Comparison of ENCODE assay signal across 7 cellular contexts in genomic region chr10:22252286-22252800, GRCh38. TPM values are rescaled to one million over a fixed set of nuclear protein-coding genes. Genes with fewer than 3 reads are reported as not detected.
DNase-seq lines count a peak whose midpoint lies in the region; ATAC-seq, FAIRE-seq and TF ChIP-seq lines count a peak whose summit lies in the region.

No MANE protein-coding gene starts in this region.

- no peaks in the 10 kb centered on the region for H3K9me3 Mint-ChIP-seq in astrocyte (ENCODE audit: unreplicated experiment)

- no peaks in the 10 kb centered on the region for H3K79me2 ChIP-seq in astrocyte (ENCODE audit: insufficient read depth, low read length)

- peaks cover 3% of the 10 kb centered on the region for H3K4me1 ChIP-seq in astrocyte (ENCODE audit: insufficient read depth, low read length)
- no peaks in the 10 kb centered on the region for H3K4me1 ChIP-seq in iPS-15b (ENCODE audit: control insufficient read depth, insufficient read depth, low read length)

- H3K4me3 ChIP-seq in astrocyte (ENCODE audit: insufficient read depth, low read depth, low read length) (peak overlapping the region; percentile 78), iPS-15b (ENCODE audit: low read depth, low read length) (peak overlapping the region; percentile 71), skeletal muscle cell (ENCODE audit: low read depth, low read length) (peak overlapping the region; percentile 59)

- H3K27ac ChIP-seq in astrocyte (ENCODE audit: low read depth, low read length) = peak overlapping the region; percentile 76

- H3K27me3 ChIP-seq in astrocyte (ENCODE audit: insufficient read depth, low read length) (peaks cover 13% of the 10 kb centered on the region), iPS-15b (ENCODE audit: control insufficient read depth, insufficient read depth, low read length) (peaks cover 97% of the 10 kb centered on the region)

- FAIRE-seq in astrocyte (lab: Jason Lieb, UNC) = no peak

- DNase-seq in astrocyte (ENCODE audit: low read depth) = peak; percentile 46
- no peak for DNase-seq in skeletal muscle cell (ENCODE audit: low read depth)
- DNase-seq in HCEC 1CT = no peak

- H2AFZ ChIP-seq in astrocyte (ENCODE audit: low read depth, low read length) = peak overlapping the region; percentile 97

- peak overlapping the region; percentile 89 for H3K9ac ChIP-seq in astrocyte (ENCODE audit: low read length)
- peak overlapping the region; percentile 68 for H3K9ac ChIP-seq in iPS-15b (ENCODE audit: low read depth, low read length)

- ATAC-seq in GM18520 (IDR thresholded peaks at IDR 0.05; ENCODE audit: unreplicated experiment) (peak; percentile 41), HG02759 (IDR thresholded peaks at IDR 0.05; ENCODE audit: unreplicated experiment) (peak; percentile 67), SK-N-SH treated with all-trans-retinoic acid at 6 μM for 48 hours (peak; percentile 79)

- H3K4me2 ChIP-seq in astrocyte (ENCODE audit: low read length) = peak overlapping the region; percentile 99

- H3K9me3 ChIP-seq in astrocyte (ENCODE audit: insufficient read depth, low read depth, low read length) (no peaks in the 10 kb centered on the region), iPS-15b (ENCODE audit: control insufficient read depth, insufficient read depth, low read length) (no peaks in the 10 kb centered on the region)

- peaks cover 41% of the 10 kb centered on the region for H3K27me3 Mint-ChIP-seq in astrocyte (ENCODE audit: low read depth, unreplicated experiment)

- no peak overlapping the region for H3K27ac Mint-ChIP-seq in astrocyte (ENCODE audit: unreplicated experiment)

- H4K20me1 ChIP-seq in astrocyte (ENCODE audit: insufficient read depth, low read length) = no peaks in the 10 kb centered on the region

- no peaks in the 10 kb centered on the region for H3K36me3 Mint-ChIP-seq in astrocyte (ENCODE audit: low read depth, unreplicated experiment)

- peak overlapping the region; percentile 92 for H3K4me3 Mint-ChIP-seq in astrocyte (ENCODE audit: unreplicated experiment)

- TF ChIP-seq CTCF in astrocyte (IDR thresholded peaks at IDR 0.05; ENCODE audit: insufficient read depth, low read depth, low read length) = no peak

- H3K36me3 ChIP-seq in astrocyte (ENCODE audit: insufficient read depth, low read length) = no peaks in the 10 kb centered on the region
- H3K36me3 ChIP-seq in iPS-15b (ENCODE audit: control insufficient read depth, insufficient read depth, low read length) = no peaks in the 10 kb centered on the region

- H3K4me1 Mint-ChIP-seq in astrocyte (ENCODE audit: low read depth, unreplicated experiment) = no peaks in the 10 kb centered on the region

TF ChIP-seq in SK-N-SH treated with all-trans-retinoic acid at 6 μM for 48 hours, 23 proteins besides CTCF, POLR2A, EP300 and RAD21:
- TF ChIP-seq ZNF70 (CRISPR knock-in tag; IDR thresholded peaks at IDR 0.05) (no peak), CSDC2 (CRISPR knock-in tag; IDR thresholded peaks at IDR 0.05) (no peak), CSRNP3 (CRISPR knock-in tag; IDR thresholded peaks at IDR 0.05) (no peak), CREB5 (CRISPR knock-in tag; IDR thresholded peaks at IDR 0.05; ENCODE audit: low read depth) (no peak), BACH2 (CRISPR knock-in tag; IDR thresholded peaks at IDR 0.05; ENCODE audit: borderline replicate concordance) (no peak), ISL1 (CRISPR knock-in tag; IDR thresholded peaks at IDR 0.05) (no peak), GLIS3 (CRISPR knock-in tag; IDR thresholded peaks at IDR 0.05) (no peak), PPARA (CRISPR knock-in tag; IDR thresholded peaks at IDR 0.05; ENCODE audit: borderline replicate concordance) (no peak), ZFP3 (CRISPR knock-in tag; IDR thresholded peaks at IDR 0.05) (no peak), ZFP30 (CRISPR knock-in tag; IDR thresholded peaks at IDR 0.05) (no peak), OSR1 (CRISPR knock-in tag; IDR thresholded peaks at IDR 0.05) (no peak), SNAI2 (CRISPR knock-in tag; IDR thresholded peaks at IDR 0.05) (no peak), ESRRG (CRISPR knock-in tag; IDR thresholded peaks at IDR 0.05) (no peak), ZNF565 (CRISPR knock-in tag; conservative IDR thresholded peaks at IDR 0.05; ENCODE audit: low read depth) (no peak), RARB (CRISPR knock-in tag; IDR thresholded peaks at IDR 0.05) (no peak), TOX (CRISPR knock-in tag; IDR thresholded peaks at IDR 0.05; ENCODE audit: borderline replicate concordance) (no peak), ARNTL (CRISPR knock-in tag; IDR thresholded peaks at IDR 0.05; ENCODE audit: borderline replicate concordance, low read depth) (no peak)
- TF ChIP-seq, protein P1, sequence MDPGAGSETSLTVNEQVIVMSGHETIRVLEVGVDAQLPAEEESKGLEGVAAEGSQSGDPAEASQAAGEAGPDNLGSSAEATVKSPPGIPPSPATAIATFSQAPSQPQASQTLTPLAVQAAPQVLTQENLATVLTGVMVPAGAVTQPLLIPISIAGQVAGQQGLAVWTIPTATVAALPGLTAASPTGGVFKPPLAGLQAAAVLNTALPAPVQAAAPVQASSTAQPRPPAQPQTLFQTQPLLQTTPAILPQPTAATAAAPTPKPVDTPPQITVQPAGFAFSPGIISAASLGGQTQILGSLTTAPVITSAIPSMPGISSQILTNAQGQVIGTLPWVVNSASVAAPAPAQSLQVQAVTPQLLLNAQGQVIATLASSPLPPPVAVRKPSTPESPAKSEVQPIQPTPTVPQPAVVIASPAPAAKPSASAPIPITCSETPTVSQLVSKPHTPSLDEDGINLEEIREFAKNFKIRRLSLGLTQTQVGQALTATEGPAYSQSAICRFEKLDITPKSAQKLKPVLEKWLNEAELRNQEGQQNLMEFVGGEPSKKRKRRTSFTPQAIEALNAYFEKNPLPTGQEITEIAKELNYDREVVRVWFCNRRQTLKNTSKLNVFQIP (CRISPR knock-in tag; IDR thresholded peaks at IDR 0.05; ENCODE audit: borderline replicate concordance, low read depth) = no peak

RNA-seq across cellular contexts. Expression of gene EBLN1, which starts 34.5 kb away (rescaled TPM):
- not detected in 2 replicates for total RNA-seq in astrocyte
